Comparison of ENCODE assay signal across 8 cellular contexts in genomic region chr2:195657634-195658540, GRCh38. TPM values are rescaled to one million over a fixed set of nuclear protein-coding genes. Genes with fewer than 3 reads are reported as not detected.
DNase-seq lines count a peak whose midpoint lies in the region; ATAC-seq and TF ChIP-seq lines count a peak whose summit lies in the region.

No MANE protein-coding gene starts in this region.

- H3K27ac ChIP-seq in CD8-positive, alpha-beta T cell (ENCODE audit: low read depth, low read length) = peak overlapping the region; percentile 98

- no peaks in the 10 kb centered on the region for H3K27me3 ChIP-seq in CD8-positive, alpha-beta T cell (ENCODE audit: insufficient read depth, low read length)

- H3K36me3 ChIP-seq in CD8-positive, alpha-beta T cell (ENCODE audit: insufficient read depth, low read length) = no peaks in the 10 kb centered on the region

- peak; percentile 21 for ATAC-seq in CD8-positive, alpha-beta T cell
- peak; percentile 23 for ATAC-seq in GM19467 (IDR thresholded peaks at IDR 0.05; ENCODE audit: unreplicated experiment)
- ATAC-seq in stimulated activated naive CD8-positive, alpha-beta T cell treated with anti-CD3 and anti-CD28 coated beads, Interleukin-15, amount 100 ng/mL, for 72 hours = peak; percentile 67

- CTCF ChIA-PET in CD8-positive, alpha-beta T cell (lab: Charles Lee) = interaction anchor here (1.3 to 5.3 kb wide), 5 partner anchors 14 to 409 kb away, joined by 4 to 87 read pairs (median 7); no protein-coding TSS in a partner anchor

- intact Hi-C loops in CD8-positive, alpha-beta T cell (cut with DNase I, micrococcal nuclease) = loop anchor here (2.0 to 10.0 kb wide), 5 partner anchors 123 to 1777 kb away; partner anchors contain the start of genes STK17B (in 2 of the 2) and SF3B1 (in 1 of the 2)
- intact Hi-C loops in activated T-helper 2 cell treated with anti-CD3 and anti-CD28 coated beads, Interferon-gamma antibody, Interleukin-2, Interleukin-4, amounts not matched to agents 10 μg/mL and 5 μg/mL and 100 μg/mL, durations not matched to agents 14 hours and 24 hours and 36 hours (cut with micrococcal nuclease) = loop anchor here (1.0 to 10.0 kb wide), 4 partner anchors 124 to 1777 kb away; partner anchors contain the start of gene SF3B1

- no peaks in the 10 kb centered on the region for H3K9me3 Mint-ChIP-seq in CD8-positive, alpha-beta T cell
- no peaks in the 10 kb centered on the region for H3K9me3 Mint-ChIP-seq in activated T-helper 2 cell treated with anti-CD3 and anti-CD28 coated beads, Interferon-gamma antibody, Interleukin-2, Interleukin-4, amounts not matched to agents 10 μg/mL and 5 μg/mL and 100 μg/mL, durations not matched to agents 14 hours and 24 hours and 36 hours
- peaks cover 2% of the 10 kb centered on the region for H3K9me3 Mint-ChIP-seq in neural crest cell
- H3K9me3 Mint-ChIP-seq in stimulated activated naive CD8-positive, alpha-beta T cell treated with anti-CD3 and anti-CD28 coated beads, Interleukin-15, amount 100 ng/mL, for 72 hours = no peaks in the 10 kb centered on the region

- TF ChIP-seq CTCF in CD8-positive, alpha-beta T cell (IDR thresholded peaks at IDR 0.05) = no peak
- no peak for TF ChIP-seq CTCF in neural crest cell (conservative IDR thresholded peaks at IDR 0.05)

- H3K27me3 Mint-ChIP-seq in CD8-positive, alpha-beta T cell (ENCODE audit: low read depth) = no peaks in the 10 kb centered on the region
- no peaks in the 10 kb centered on the region for H3K27me3 Mint-ChIP-seq in activated T-helper 2 cell treated with anti-CD3 and anti-CD28 coated beads, Interferon-gamma antibody, Interleukin-2, Interleukin-4, amounts not matched to agents 10 μg/mL and 5 μg/mL and 100 μg/mL, durations not matched to agents 14 hours and 24 hours and 36 hours (ENCODE audit: low read depth)
- H3K27me3 Mint-ChIP-seq in neural crest cell (ENCODE audit: low read depth) = no peaks in the 10 kb centered on the region
- no peaks in the 10 kb centered on the region for H3K27me3 Mint-ChIP-seq in stimulated activated naive CD8-positive, alpha-beta T cell treated with anti-CD3 and anti-CD28 coated beads, Interleukin-15, amount 100 ng/mL, for 72 hours

- peak overlapping the region; percentile 57 for H3K4me3 ChIP-seq in CD8-positive, alpha-beta T cell (ENCODE audit: low read depth, low read length)

- peaks cover 22% of the 10 kb centered on the region for H3K36me3 Mint-ChIP-seq in CD8-positive, alpha-beta T cell
- H3K36me3 Mint-ChIP-seq in activated T-helper 2 cell treated with anti-CD3 and anti-CD28 coated beads, Interferon-gamma antibody, Interleukin-2, Interleukin-4, amounts not matched to agents 10 μg/mL and 5 μg/mL and 100 μg/mL, durations not matched to agents 14 hours and 24 hours and 36 hours (ENCODE audit: low read depth) = peaks cover 34% of the 10 kb centered on the region
- no peaks in the 10 kb centered on the region for H3K36me3 Mint-ChIP-seq in neural crest cell (ENCODE audit: low read depth)

- DNase-seq in CD8-positive, alpha-beta T cell = peak; percentile 43 to 81 (median 65)
- DNase-seq in HS-27A (ENCODE audit: low read depth) = peak; percentile 43
- peak; percentile 72 for DNase-seq in RPMI8226
- peak; percentile 71 for DNase-seq in activated T-helper 2 cell treated with anti-CD3 and anti-CD28 coated beads, Interferon-gamma antibody, Interleukin-2, Interleukin-4, amounts not matched to agents 10 μg/mL and 5 μg/mL and 100 μg/mL, durations not matched to agents 14 hours and 24 hours and 36 hours (ENCODE audit: low spot score)
- DNase-seq in fibroblast of the conjunctiva (ENCODE audit: low read depth) = peak; percentile 61
- peak; percentile 38 for DNase-seq in neural crest cell (ENCODE audit: low read depth, low spot score)
- peak; percentile 76 to 86 for DNase-seq in stimulated activated naive CD8-positive, alpha-beta T cell treated with anti-CD3 and anti-CD28 coated beads, Interleukin-15, amount 100 ng/mL, for 72 hours

- peak overlapping the region; percentile 96 for H3K4me3 Mint-ChIP-seq in CD8-positive, alpha-beta T cell
- H3K4me3 Mint-ChIP-seq in activated T-helper 2 cell treated with anti-CD3 and anti-CD28 coated beads, Interferon-gamma antibody, Interleukin-2, Interleukin-4, amounts not matched to agents 10 μg/mL and 5 μg/mL and 100 μg/mL, durations not matched to agents 14 hours and 24 hours and 36 hours (ENCODE audit: low read depth) = peak overlapping the region; percentile 94
- H3K4me3 Mint-ChIP-seq in neural crest cell = peak overlapping the region; percentile 99
- H3K4me3 Mint-ChIP-seq in stimulated activated naive CD8-positive, alpha-beta T cell treated with anti-CD3 and anti-CD28 coated beads, Interleukin-15, amount 100 ng/mL, for 72 hours = peak overlapping the region; percentile 90 to 97

- H3K27ac Mint-ChIP-seq in CD8-positive, alpha-beta T cell = peak overlapping the region; percentile 100
- H3K27ac Mint-ChIP-seq in activated T-helper 2 cell treated with anti-CD3 and anti-CD28 coated beads, Interferon-gamma antibody, Interleukin-2, Interleukin-4, amounts not matched to agents 10 μg/mL and 5 μg/mL and 100 μg/mL, durations not matched to agents 14 hours and 24 hours and 36 hours = peak overlapping the region; percentile 100
- H3K27ac Mint-ChIP-seq in neural crest cell (ENCODE audit: unreplicated experiment) = peak overlapping the region; percentile 99
- H3K27ac Mint-ChIP-seq in stimulated activated naive CD8-positive, alpha-beta T cell treated with anti-CD3 and anti-CD28 coated beads, Interleukin-15, amount 100 ng/mL, for 72 hours = peak overlapping the region; percentile 99 to 100

- H3K4me1 ChIP-seq in CD8-positive, alpha-beta T cell (ENCODE audit: insufficient read depth, low read length) = peaks cover 19% of the 10 kb centered on the region

- POLR2A ChIA-PET in CD8-positive, alpha-beta T cell (lab: Charles Lee) = interaction anchor here (0.7 to 5.7 kb wide), 14 partner anchors 9 to 244 kb away, joined by 3 to 120 read pairs (median 6); no protein-coding TSS in a partner anchor

- no peaks in the 10 kb centered on the region for H3K9me3 ChIP-seq in CD8-positive, alpha-beta T cell (ENCODE audit: low read length)

- H3K4me1 Mint-ChIP-seq in CD8-positive, alpha-beta T cell (ENCODE audit: low read depth) = peaks cover 38% of the 10 kb centered on the region
- H3K4me1 Mint-ChIP-seq in activated T-helper 2 cell treated with anti-CD3 and anti-CD28 coated beads, Interferon-gamma antibody, Interleukin-2, Interleukin-4, amounts not matched to agents 10 μg/mL and 5 μg/mL and 100 μg/mL, durations not matched to agents 14 hours and 24 hours and 36 hours (ENCODE audit: low read depth) = peaks cover 31% of the 10 kb centered on the region
- peaks cover 33% of the 10 kb centered on the region for H3K4me1 Mint-ChIP-seq in neural crest cell
- H3K4me1 Mint-ChIP-seq in stimulated activated naive CD8-positive, alpha-beta T cell treated with anti-CD3 and anti-CD28 coated beads, Interleukin-15, amount 100 ng/mL, for 72 hours = peaks cover 39% of the 10 kb centered on the region

RNA-seq across cellular contexts. Expression of gene SLC39A10, which starts 0.9 kb away (rescaled TPM):
- total RNA-seq in CD8-positive, alpha-beta T cell = 10 to 100 TPM; 35.0 to 36.3 TPM
- 27.2 and 27.6 TPM in 2 replicates for total RNA-seq in activated T-helper 2 cell treated with anti-CD3 and anti-CD28 coated beads, Interferon-gamma antibody, Interleukin-2, Interleukin-4, amounts not matched to agents 10 μg/mL and 5 μg/mL and 100 μg/mL, durations not matched to agents 14 hours and 24 hours and 36 hours
- 72.7 and 78.5 TPM in 2 replicates for total RNA-seq in neural crest cell

Comparison
In these comparisons a context has a peak if more than half of its experiments do, and no peak if none do; other contexts are left out.
1. Peak in every context shown above with its lines: DNase-seq, ATAC-seq, H3K4me3 ChIP-seq and H3K27ac ChIP-seq.